Comparison of ENCODE assay signal across 1 cellular context in the genomic region with DNA sequence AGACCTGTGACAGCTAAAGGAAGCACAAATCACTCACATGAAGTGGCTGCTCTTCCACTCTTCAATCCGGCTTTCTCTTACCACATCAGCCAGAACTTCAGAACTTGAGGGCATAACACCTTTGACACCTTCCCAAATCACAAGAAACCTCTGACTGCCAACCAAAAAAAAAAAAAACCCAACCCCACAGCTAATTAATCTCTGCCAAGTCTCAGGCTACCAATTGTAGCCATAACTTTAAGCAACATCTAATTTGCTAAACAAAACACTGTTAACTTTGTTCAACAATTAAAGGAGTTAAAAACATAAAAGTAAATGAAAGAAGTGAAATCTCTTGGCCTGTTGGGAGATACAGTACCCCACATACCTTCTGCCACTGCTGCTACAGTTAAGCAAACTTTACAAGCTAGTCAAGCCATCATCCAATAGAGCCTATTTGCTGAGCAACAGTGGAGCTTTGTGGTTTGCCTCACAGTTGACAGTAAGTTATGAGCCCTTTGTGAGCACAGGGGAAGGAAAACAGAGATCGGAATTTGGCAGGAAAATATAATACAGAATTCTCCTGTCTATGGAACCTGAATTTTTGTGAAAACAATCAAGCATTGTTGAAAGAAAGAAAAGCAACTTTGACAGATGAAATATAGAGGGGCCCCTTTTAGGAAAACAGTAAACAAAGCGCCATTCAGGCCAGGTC.
TF ChIP-seq lines count a peak whose summit lies in the region.

SOX6 (minus strand) TSS at position 490 of the 694 bp plus-strand sequence. CDS start 15,298 bp downstream, outside the sequence.

TF ChIP-seq in GM23338, 12 proteins besides CTCF, POLR2A, EP300 and RAD21:
- no peak for TF ChIP-seq ZNF114 (CRISPR knock-in tag; IDR thresholded peaks at IDR 0.05)
- no peak for TF ChIP-seq NANOG (IDR thresholded peaks at IDR 0.05; ENCODE audit: borderline replicate concordance)
